Comparison of ENCODE assay signal across 1 cellular context in genomic region chr1:226491093-226491850, GRCh38.
TF ChIP-seq lines count a peak whose summit lies in the region.

No MANE protein-coding gene starts in this region.

TF ChIP-seq in H1, 55 proteins besides CTCF, POLR2A, EP300 and RAD21:
- peak; percentile 42; the same call in 1 of the 2 replicates for TF ChIP-seq MAX (IDR thresholded peaks at IDR 0.05)
- TF ChIP-seq EZH2 (IDR thresholded peaks at IDR 0.05; ENCODE audit: low read depth, low read length, severe bottlenecking), result no peak
- TF ChIP-seq RNF2 (IDR thresholded peaks at IDR 0.05; ENCODE audit: borderline replicate concordance, low read depth, low read length, missing control alignments, poor library complexity, severe bottlenecking), result no peak
- peak; percentile 41; the same call in 1 of the 2 replicates for TF ChIP-seq YY1 (IDR thresholded peaks at IDR 0.05; ENCODE audit: low read depth, low read length)
- TF ChIP-seq E2F6 (IDR thresholded peaks at IDR 0.05), result peak; percentile 43; the same call in 1 of the 2 replicates
- no peak for TF ChIP-seq USF2 (IDR thresholded peaks at IDR 0.05; ENCODE audit: low read length)
- TF ChIP-seq TEAD4 (IDR thresholded peaks at IDR 0.05; ENCODE audit: low read depth, low read length), result no peak
TF ChIP-seq in H1: peak in this region for 3.
